ENCODE assay signal across 1 cellular context in the genomic region with DNA sequence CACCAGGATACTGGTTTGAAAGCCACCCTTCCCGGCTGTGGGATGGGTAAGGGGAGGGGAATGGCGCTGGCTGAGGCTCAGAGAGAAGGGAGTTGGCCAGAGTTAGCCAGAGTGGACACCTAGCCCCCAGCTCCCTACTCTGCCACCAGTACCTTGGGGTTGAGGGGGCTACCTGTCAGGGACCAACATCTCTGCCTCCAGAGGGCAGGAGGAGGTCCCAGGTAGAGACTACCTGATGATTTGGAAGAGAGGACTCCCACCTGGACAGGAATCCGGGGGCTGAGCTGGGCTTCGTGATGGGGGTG.
TF ChIP-seq lines count a peak whose summit lies in the region.

No MANE protein-coding gene starts in this region.

TF ChIP-seq in HCT116, 20 proteins besides CTCF, POLR2A, EP300 and RAD21:
- TF ChIP-seq ATF3 (IDR thresholded peaks at IDR 0.05) (no peak), ZNF274 (IDR thresholded peaks at IDR 0.05; ENCODE audit: low read depth, low read length) (no peak), EZH2 (IDR thresholded peaks at IDR 0.05) (no peak)
